ENCODE assay signal across 12 cellular contexts in genomic region chr16:55839104-55839503, GRCh38. TPM values are rescaled to one million over a fixed set of nuclear protein-coding genes. Genes with fewer than 3 reads are reported as not detected.
"Had no signal": no experiment of that assay in that cellular context is flagged by ENCODE, and none has a peak within 500 bp of the region (broad histone marks: within the 10 kb centered on the region; RNA-seq: fewer than 3 reads in every experiment).

No MANE protein-coding gene starts in this region.

RNA-seq across cellular contexts. Expression of gene CES5A, which starts 36.1 kb away (rescaled TPM):
- total RNA-seq: bronchial epithelial cell, dermis blood vessel endothelial cell, esophagus muscularis mucosa, left ventricle myocardium inferior, mammary epithelial cell, mesothelial cell of epicardium, ovary, prostate gland, sigmoid colon, subcutaneous adipose tissue, thoracic aorta, uterus had no signal
